10 cellular contexts compared by ENCODE assay signal in the genomic region with DNA sequence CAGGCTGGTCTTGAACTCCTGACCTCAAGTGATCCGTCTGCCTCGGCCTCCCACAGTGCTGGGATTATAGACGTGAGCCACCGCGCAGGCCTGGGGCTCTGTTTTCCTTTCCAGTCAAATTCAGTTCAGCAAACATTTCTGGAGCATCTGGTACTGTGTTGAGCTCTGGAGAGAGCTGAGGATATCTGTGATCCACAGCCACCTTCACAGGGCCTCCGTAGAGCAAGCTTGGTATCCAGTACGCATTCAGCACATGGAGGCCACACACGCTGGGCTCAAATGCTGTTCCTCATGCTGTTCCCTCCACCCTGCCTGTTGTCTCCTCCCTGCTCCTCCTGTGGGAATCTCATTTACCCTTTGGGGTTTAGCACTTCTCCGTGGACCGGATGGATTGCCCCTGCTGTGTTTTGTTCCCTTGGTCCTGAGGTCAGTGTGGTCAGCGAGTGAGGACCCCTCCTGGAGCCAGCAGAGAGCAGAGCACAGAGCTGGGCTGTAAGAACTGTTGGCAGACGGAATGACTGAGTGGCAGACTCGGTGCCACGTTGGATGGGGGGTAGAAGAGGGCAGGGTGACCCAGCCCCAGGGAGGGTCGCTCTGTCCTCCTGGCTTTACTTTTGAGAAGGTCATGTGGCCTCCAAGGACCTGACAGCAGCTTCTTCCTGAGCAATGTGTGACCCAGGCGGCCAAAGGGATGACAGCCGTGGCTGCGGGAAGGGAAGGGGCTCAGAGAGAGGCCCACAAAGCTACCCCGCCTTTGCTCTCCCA. TPM values are rescaled to one million over a fixed set of nuclear protein-coding genes. Genes with fewer than 3 reads are reported as not detected.
DNase-seq lines count a peak whose midpoint lies in the region; ATAC-seq, FAIRE-seq and TF ChIP-seq lines count a peak whose summit lies in the region.
"Had no signal": no experiment of that assay in that cellular context is flagged by ENCODE, and none has a peak within 500 bp of the region (broad histone marks: within the 10 kb centered on the region; RNA-seq: fewer than 3 reads in every experiment).

No MANE protein-coding gene starts in this region.

- H3K27ac ChIP-seq in PC-9 (no peak overlapping the region), endothelial cell of umbilical vein (ENCODE audit: insufficient read depth, low read depth, low read length) (peak overlapping the region; percentile 50), ovary (no peak overlapping the region)

- H3K9me1 ChIP-seq in endothelial cell of umbilical vein (replicated peaks; ENCODE audit: control insufficient read depth, extremely low read depth, insufficient read depth, low read length): no peaks in the 10 kb centered on the region

- dilution Hi-C loops in endothelial cell of umbilical vein (cut with MboI; ENCODE audit: extremely low pct_ligation_motif_present, low sequenced_read_pairs): no loop called here

- FAIRE-seq in endothelial cell of umbilical vein (lab: Jason Lieb, UNC): no peak

- DNase-seq in GM06990 (ENCODE audit: extremely low read depth, insufficient read length): no peak
- DNase-seq in PC-9: no peak
- no peak for DNase-seq in endothelial cell of umbilical vein (ENCODE audit: low read depth, low spot score)
- DNase-seq in ovary: no peak
- no peak for DNase-seq in NOMO-1 treated with dmso at 0.1 percent for 144 hours (lab: John Stamatoyannopoulos, UW; ENCODE audit: unreplicated experiment)
- no peak for DNase-seq in stimulated activated naive CD4-positive, alpha-beta T cell (lab: John Stamatoyannopoulos, UW)
- DNase-seq in stimulated activated CD4-positive, alpha-beta T cell treated with anti-CD3 and anti-CD28 coated beads, Interleukin-15, amount 100 ng/mL, for 24 hours: no peak

- H2AFZ ChIP-seq in PC-9 (peak overlapping the region; percentile 94), endothelial cell of umbilical vein (ENCODE audit: low read depth, low read length) (peak overlapping the region; percentile 89)

- H3K4me1 ChIP-seq in PC-9 (replicated peaks; ENCODE audit: insufficient read depth) (peaks cover 4% of the 10 kb centered on the region), endothelial cell of umbilical vein (ENCODE audit: control insufficient read depth, extremely low read depth, insufficient read depth, low read length) (peaks cover 5% of the 10 kb centered on the region), ovary (ENCODE audit: insufficient read depth) (peaks cover 4% of the 10 kb centered on the region)

- H3K27me3 ChIP-seq in GM06990 (replicated peaks; ENCODE audit: control insufficient read depth, insufficient read depth, low read length): no peaks in the 10 kb centered on the region
- 0 out of 2 replicates have a peak, but pooled peaks cover 4% of the 10 kb centered on the region for H3K27me3 ChIP-seq in PC-9 (ENCODE audit: insufficient read depth, low read depth)
- no peaks in the 10 kb centered on the region for H3K27me3 ChIP-seq in endothelial cell of umbilical vein (ENCODE audit: control insufficient read depth in 2 of 2, insufficient read depth in 2 of 2, low read length in 2 of 2)
- H3K27me3 ChIP-seq in ovary: no peaks in the 10 kb centered on the region

- peaks cover 6% of the 10 kb centered on the region; the same call in 1 of the 2 replicates for H3F3A ChIP-seq in PC-9 (ENCODE audit: insufficient read depth, low read depth)

- peak overlapping the region; percentile 78 for H3K9ac ChIP-seq in endothelial cell of umbilical vein (replicated peaks; ENCODE audit: extremely low read depth, insufficient read depth, low read length)

- ATAC-seq in GM19397 (IDR thresholded peaks at IDR 0.05; ENCODE audit: unreplicated experiment): no peak

- POLR2A ChIA-PET in PC-9 (lab: Charles Lee; ENCODE audit: unreplicated experiment): interaction anchor here (0.7 kb wide), 1 partner anchor 70 kb away, joined by 3 read pairs; no protein-coding TSS in a partner anchor
- POLR2A ChIA-PET in endothelial cell of umbilical vein (lab: Charles Lee): interaction anchor here (1.5 to 1.8 kb wide), 2 partner anchors 10 to 33 kb away, joined by 4 to 7 read pairs; a partner anchor contains a TSS

- WGBS in ovary, 3 donors: 68 to 83% (median 70%) methylated on average over 16 to 19 of the region's 19 CpGs

- intact Hi-C loops in PC-9 (cut with micrococcal nuclease; ENCODE audit: unreplicated experiment) (no loop called here), endothelial cell of umbilical vein (cut with micrococcal nuclease) (loop anchor here (2.0 kb wide), 1 partner anchor 19 kb away; no protein-coding TSS in a partner anchor), ovary (cut with DNase I) (no loop called here)

- no peaks in the 10 kb centered on the region for H3K9me3 ChIP-seq in PC-9 (ENCODE audit: insufficient read depth, low read depth)
- no peaks in the 10 kb centered on the region for H3K9me3 ChIP-seq in endothelial cell of umbilical vein (replicated peaks; ENCODE audit: control insufficient read depth, insufficient read depth, low read length)
- H3K9me3 ChIP-seq in ovary: no peaks in the 10 kb centered on the region

- no peaks in the 10 kb centered on the region for H3K9me2 ChIP-seq in PC-9 (ENCODE audit: insufficient read depth)

- no peak for TF ChIP-seq POLR2A in endothelial cell of umbilical vein (IDR thresholded peaks at IDR 0.05; ENCODE audit: low read depth, low read length)
- TF ChIP-seq POLR2A in ovary (IDR thresholded peaks at IDR 0.05): no peak

- CTCF ChIA-PET in PC-9 (lab: Charles Lee): interaction anchor here (0.6 to 2.2 kb wide), 7 partner anchors 16 to 205 kb away, joined by 3 to 10 read pairs (median 4); a partner anchor contains a TSS
- CTCF ChIA-PET in endothelial cell of umbilical vein (lab: Charles Lee): interaction anchor here (0.6 to 4.5 kb wide), 14 partner anchors 10 to 373 kb away, joined by 3 to 38 read pairs (median 6); a partner anchor contains a TSS

- H3K4me2 ChIP-seq in PC-9 (peak overlapping the region; percentile 88), endothelial cell of umbilical vein (ENCODE audit: insufficient read depth, low read length) (peak overlapping the region; percentile 50)

- H3K36me3 ChIP-seq in GM06990 (ENCODE audit: control insufficient read depth, insufficient read depth, low read length): peaks cover 3% of the 10 kb centered on the region; the same call in 1 of the 2 replicates
- no peaks in the 10 kb centered on the region for H3K36me3 ChIP-seq in PC-9 (ENCODE audit: low read depth)
- H3K36me3 ChIP-seq in endothelial cell of umbilical vein (ENCODE audit: control insufficient read depth in 2 of 2, extremely low read depth in 1 of 2, insufficient read depth in 2 of 2, low read length in 2 of 2): no peaks in the 10 kb centered on the region
- no peaks in the 10 kb centered on the region for H3K36me3 ChIP-seq in ovary

- TSS peak; percentile 54 for BruUV-seq in PC-9 (replicated peaks; lab: Mats Ljungman, UMichigan)
- TSS peak; percentile 52 for BruUV-seq in endothelial cell of umbilical vein (replicated peaks; lab: Mats Ljungman, UMichigan)

- H3K79me2 ChIP-seq in PC-9 (ENCODE audit: low read depth) (no peaks in the 10 kb centered on the region), endothelial cell of umbilical vein (ENCODE audit: control insufficient read depth, insufficient read depth, low read length) (no peaks in the 10 kb centered on the region)

- H4K20me1 ChIP-seq in PC-9 (ENCODE audit: insufficient read depth) (no peaks in the 10 kb centered on the region), endothelial cell of umbilical vein (replicated peaks; ENCODE audit: control insufficient read depth, extremely low read depth, insufficient read depth, low read length) (no peaks in the 10 kb centered on the region)

- H3K4me3 ChIP-seq in GM06990 (replicated peaks; ENCODE audit: low read depth, low read length): peak overlapping the region; percentile 86
- H3K4me3 ChIP-seq in PC-9: peak overlapping the region; percentile 76; the same call in 1 of the 2 replicates
- peak overlapping the region in 2 of 3 experiments; percentile 58 to 69 for H3K4me3 ChIP-seq in endothelial cell of umbilical vein (replicated peaks in 1 of 3; ENCODE audit: insufficient read depth in 1 of 3, low read depth in 1 of 3, low read length in 3 of 3)
- peak overlapping the region; percentile 51 for H3K4me3 ChIP-seq in ovary

- TF ChIP-seq CTCF in GM06990 (IDR thresholded peaks at IDR 0.05; ENCODE audit: insufficient read depth, low read length, poor library complexity, severe bottlenecking) (no peak), PC-9 (conservative IDR thresholded peaks at IDR 0.05) (no peak), endothelial cell of umbilical vein (IDR thresholded peaks at IDR 0.05; ENCODE audit: extremely low read depth in 1 of 2, insufficient read depth in 1 of 2, low read depth in 1 of 2, low read length in 2 of 2) (no peak), ovary (IDR thresholded peaks at IDR 0.05) (no peak)

- TF ChIP-seq EP300 in ovary (IDR thresholded peaks at IDR 0.05): no peak

RNA-seq across cellular contexts. Expression of a gene that starts 0.9 kb away (rescaled TPM):
- 3.4 and 4.2 TPM in 2 replicates for total RNA-seq in PC-9 (2021)
- total RNA-seq in endothelial cell of umbilical vein: 23.8 and 25.6 TPM in 2 replicates
- polyA plus RNA-seq in endothelial cell of umbilical vein: 10.2 TPM in 2 replicates
- 8.3 and 9.6 TPM in 2 replicates for polyA plus RNA-seq in endothelial cell of umbilical vein (2011; cell fraction: cytosol; rRNA removed)
- polyA plus RNA-seq in endothelial cell of umbilical vein (2011; cell fraction: nucleus; rRNA removed): 44.8 and 45.3 TPM in 2 replicates
- polyA plus RNA-seq in endothelial cell of umbilical vein (2012): 15.8 and 17.7 TPM in 2 replicates
- polyA minus RNA-seq in endothelial cell of umbilical vein: 22.9 and 29.7 TPM in 2 replicates
- 1.3 TPM for polyA minus RNA-seq in endothelial cell of umbilical vein (2011; cell fraction: cytosol; rRNA and poly(A)+ RNA removed)
- 21.8 and 24.8 TPM in 2 replicates for polyA minus RNA-seq in endothelial cell of umbilical vein (2011; cell fraction: nucleus; rRNA and poly(A)+ RNA removed)
- 1 to 10 TPM in 5 of 7 donors, under 1 TPM in 2; 0.24 to 3.0 (median 1.8) TPM for total RNA-seq in ovary
- polyA plus RNA-seq in ovary: 1 to 10 TPM in 1 of 2 donors, under 1 TPM in 1; 0.67 to 1.7 TPM

RNA-seq across cellular contexts. Expression of a gene that starts 33.2 kb away (rescaled TPM):
- 8.9 and 11.7 TPM in 2 replicates for total RNA-seq in PC-9 (2021)
- 206 and 254 TPM in 2 replicates for total RNA-seq in endothelial cell of umbilical vein
- polyA plus RNA-seq in endothelial cell of umbilical vein: 89.0 and 102 TPM in 2 replicates
- 47.5 and 62.9 TPM in 2 replicates for polyA plus RNA-seq in endothelial cell of umbilical vein (2011; cell fraction: cytosol; rRNA removed)
- 103 TPM in 2 replicates for polyA plus RNA-seq in endothelial cell of umbilical vein (2011; cell fraction: nucleus; rRNA removed)
- 68.6 and 97.1 TPM in 2 replicates for polyA plus RNA-seq in endothelial cell of umbilical vein (2012)
- polyA minus RNA-seq in endothelial cell of umbilical vein: 49.2 and 69.1 TPM in 2 replicates
- polyA minus RNA-seq in endothelial cell of umbilical vein (2011; cell fraction: cytosol; rRNA and poly(A)+ RNA removed): not detected
- polyA minus RNA-seq in endothelial cell of umbilical vein (2011; cell fraction: nucleus; rRNA and poly(A)+ RNA removed): 84.1 and 105 TPM in 2 replicates
- 10 to 100 TPM in 1 of 7 donors, 1 to 10 TPM in 5, not detected in 1; 1.8 to 14.0 (median 3.1) TPM for total RNA-seq in ovary
- 1 to 10 TPM; 4.5 to 5.7 TPM for polyA plus RNA-seq in ovary

RNA-seq across cellular contexts. Expression of a gene that starts 40.5 kb away (rescaled TPM):
- 309 and 320 TPM in 2 replicates for total RNA-seq in PC-9 (2021)
- 105 and 110 TPM in 2 replicates for total RNA-seq in endothelial cell of umbilical vein
- 91.0 and 98.4 TPM in 2 replicates for polyA plus RNA-seq in endothelial cell of umbilical vein
- polyA plus RNA-seq in endothelial cell of umbilical vein (2011; cell fraction: cytosol; rRNA removed): 133 and 137 TPM in 2 replicates
- polyA plus RNA-seq in endothelial cell of umbilical vein (2011; cell fraction: nucleus; rRNA removed): 153 and 154 TPM in 2 replicates
- 72.0 and 81.6 TPM in 2 replicates for polyA plus RNA-seq in endothelial cell of umbilical vein (2012)
- 130 and 139 TPM in 2 replicates for polyA minus RNA-seq in endothelial cell of umbilical vein
- 38.6 TPM for polyA minus RNA-seq in endothelial cell of umbilical vein (2011; cell fraction: cytosol; rRNA and poly(A)+ RNA removed)
- polyA minus RNA-seq in endothelial cell of umbilical vein (2011; cell fraction: nucleus; rRNA and poly(A)+ RNA removed): 50.8 and 69.2 TPM in 2 replicates
- 10 to 100 TPM; 41.0 to 71.5 (median 68.6) TPM for total RNA-seq in ovary
- 100 to 1,000 TPM in 1 of 2 donors, 10 to 100 TPM in 1; 50.6 to 100 TPM for polyA plus RNA-seq in ovary

RNA-seq across cellular contexts. Expression of a gene that starts 46.2 kb away (rescaled TPM):
- total RNA-seq in PC-9 (2021) (not detected in 2 replicates), endothelial cell of umbilical vein (not detected in 2 replicates), ovary (not detected)
- polyA plus RNA-seq in endothelial cell of umbilical vein (0.01 TPM in 1 of 2 replicates, not detected in the other), ovary (not detected)
- polyA plus RNA-seq in endothelial cell of umbilical vein (2011; cell fraction: cytosol; rRNA removed): not detected in 2 replicates
- not detected in 2 replicates for polyA plus RNA-seq in endothelial cell of umbilical vein (2011; cell fraction: nucleus; rRNA removed)
- 0.15 and 0.23 TPM in 2 replicates for polyA plus RNA-seq in endothelial cell of umbilical vein (2012)
- 0.15 TPM in 1 of 2 replicates, not detected in the other for polyA minus RNA-seq in endothelial cell of umbilical vein
- not detected for polyA minus RNA-seq in endothelial cell of umbilical vein (2011; cell fraction: cytosol; rRNA and poly(A)+ RNA removed)
- polyA minus RNA-seq in endothelial cell of umbilical vein (2011; cell fraction: nucleus; rRNA and poly(A)+ RNA removed): not detected in 2 replicates
- total RNA-seq: dermis blood vessel endothelial cell, RPMI7951 had no signal

Comparison
In these comparisons a context has a peak if more than half of its experiments do, and no peak if none do; other contexts are left out.
1. RNA of a gene that starts 33.2 kb away (total RNA-seq): 206 to 254 TPM in endothelial cell of umbilical vein; 8.9 to 11.7 TPM in PC-9 and 1.8 to 14.0 TPM in ovary; every median in the first group is over 10 times any median in the second.
2. Peak in every context shown above with its lines, with median percentiles within 50 percentile points of each other: H3K4me3 ChIP-seq.